1 cellular context compared by ENCODE assay signal in genomic region chr3:138369151-138369900, GRCh38.
TF ChIP-seq lines count a peak whose summit lies in the region.

No MANE protein-coding gene starts in this region.

TF ChIP-seq in GM23338, 12 proteins besides CTCF, POLR2A, EP300 and RAD21 (continued from another document):
- TF ChIP-seq ZNF462 (CRISPR knock-in tag; IDR thresholded peaks at IDR 0.05) (no peak), CREB1 (CRISPR knock-in tag; IDR thresholded peaks at IDR 0.05; ENCODE audit: low read depth) (no peak)
